In the genomic region with DNA sequence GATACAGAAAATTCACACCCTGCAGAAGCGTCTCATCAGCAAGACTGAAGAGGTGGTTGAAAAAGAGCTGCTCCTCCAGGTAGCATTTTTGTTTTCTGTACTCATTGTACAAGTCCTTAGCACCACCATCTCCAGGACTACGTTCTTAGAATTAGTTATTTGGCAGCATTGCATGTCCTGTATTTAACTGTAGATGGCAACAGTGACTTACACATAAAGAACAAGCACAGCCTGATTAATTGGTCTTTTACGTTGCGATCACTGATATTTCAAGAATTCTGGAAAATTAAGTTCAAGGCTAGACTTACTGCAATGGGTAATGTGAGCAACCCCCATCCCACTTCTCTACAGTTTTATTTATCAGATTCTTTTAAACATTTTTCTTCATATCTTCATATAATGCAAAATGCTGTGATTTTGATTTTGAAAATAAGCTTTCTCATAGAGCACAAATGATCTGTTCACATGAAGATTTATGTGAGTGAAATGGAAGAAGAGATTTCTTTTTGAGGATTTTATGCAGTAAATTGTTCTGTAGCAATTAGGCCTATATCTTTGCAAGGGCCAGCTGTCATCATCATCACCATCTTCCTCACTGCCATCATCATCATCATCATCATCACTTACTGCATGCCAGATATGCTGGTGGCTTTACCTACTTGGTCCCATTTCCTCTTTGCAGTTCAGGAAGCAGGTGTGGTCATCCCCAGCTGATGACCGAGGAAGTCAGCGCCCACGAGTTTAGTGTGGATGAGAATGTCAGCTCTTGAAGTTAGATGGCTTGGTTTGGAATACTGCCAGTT, we compare ENCODE assay signal across 9 cellular contexts. TPM values are rescaled to one million over a fixed set of nuclear protein-coding genes. Genes with fewer than 3 reads are reported as not detected.
DNase-seq lines count a peak whose midpoint lies in the region; ATAC-seq and TF ChIP-seq lines count a peak whose summit lies in the region.
"Had no signal": no experiment of that assay in that cellular context is flagged by ENCODE, and none has a peak within 500 bp of the region (broad histone marks: within the 10 kb centered on the region; RNA-seq: fewer than 3 reads in every experiment).

No MANE protein-coding gene starts in this region.

- no peaks in the 10 kb centered on the region for H3K4me1 ChIP-seq in cardiac muscle cell (ENCODE audit: low read depth)

- H3K27me3 ChIP-seq in cardiac muscle cell, result no peaks in the 10 kb centered on the region

- peaks cover 4% of the 10 kb centered on the region for H3K9me3 Mint-ChIP-seq in progenitor cell of endocrine pancreas (ENCODE audit: low read depth)
- no peaks in the 10 kb centered on the region for H3K9me3 Mint-ChIP-seq in activated CD4-positive, alpha-beta memory T cell treated with anti-CD3 and anti-CD28 coated beads, Interleukin-2, amount 10 ng/mL, durations not matched to agents 7 days and 5 days
- H3K9me3 Mint-ChIP-seq: activated naive CD4-positive, alpha-beta T cell treated with anti-CD3 and anti-CD28 coated beads, Interleukin-2, amount 50 U/mL, for 24 hours had no signal

- CTCF ChIA-PET in activated CD4-positive, alpha-beta memory T cell treated with anti-CD3 and anti-CD28 coated beads, Interleukin-2, amount 10 ng/mL, durations not matched to agents 7 days and 5 days (lab: Charles Lee), result interaction anchor here (0.7 to 1.0 kb wide), 3 partner anchors 207 to 216 kb away, joined by 3 to 5 read pairs (median 4); no protein-coding TSS in a partner anchor

- TF ChIP-seq CTCF in cardiac muscle cell (IDR thresholded peaks at IDR 0.05; ENCODE audit: low read depth, low read length), result peak; percentile 56
- TF ChIP-seq CTCF in epithelial cell of esophagus (IDR thresholded peaks at IDR 0.05; ENCODE audit: insufficient read depth, low read depth, low read length, missing control alignments), result peak; percentile 72
- TF ChIP-seq CTCF in progenitor cell of endocrine pancreas (IDR thresholded peaks at IDR 0.05; ENCODE audit: unreplicated experiment), result peak; percentile 56

- H3K36me3 Mint-ChIP-seq in progenitor cell of endocrine pancreas (ENCODE audit: insufficient read depth), result no peaks in the 10 kb centered on the region
- no peaks in the 10 kb centered on the region for H3K36me3 Mint-ChIP-seq in activated CD4-positive, alpha-beta memory T cell treated with anti-CD3 and anti-CD28 coated beads, Interleukin-2, amount 10 ng/mL, durations not matched to agents 7 days and 5 days (ENCODE audit: low read depth)
- H3K36me3 Mint-ChIP-seq: activated naive CD4-positive, alpha-beta T cell treated with anti-CD3 and anti-CD28 coated beads, Interleukin-2, amount 50 U/mL, for 24 hours had no signal

- no peak overlapping the region for H3K4me3 Mint-ChIP-seq in progenitor cell of endocrine pancreas (ENCODE audit: low read depth)
- H3K4me3 Mint-ChIP-seq in activated CD4-positive, alpha-beta memory T cell treated with anti-CD3 and anti-CD28 coated beads, Interleukin-2, amount 10 ng/mL, durations not matched to agents 7 days and 5 days, result no peak overlapping the region
- H3K4me3 Mint-ChIP-seq: activated naive CD4-positive, alpha-beta T cell treated with anti-CD3 and anti-CD28 coated beads, Interleukin-2, amount 50 U/mL, for 24 hours had no signal

- no peaks in the 10 kb centered on the region for H3K9me3 ChIP-seq in cardiac muscle cell (ENCODE audit: low read depth)

- POLR2A ChIA-PET in activated CD4-positive, alpha-beta memory T cell treated with anti-CD3 and anti-CD28 coated beads, Interleukin-2, amount 10 ng/mL, durations not matched to agents 7 days and 5 days (lab: Charles Lee), result no interaction called here

- no peaks in the 10 kb centered on the region for H3K36me3 ChIP-seq in cardiac muscle cell

- H3K4me3 ChIP-seq in cardiac muscle cell (no peak overlapping the region), epithelial cell of esophagus (ENCODE audit: low read length) (no peak overlapping the region)

- H3K27ac Mint-ChIP-seq in progenitor cell of endocrine pancreas, result no peak overlapping the region
- H3K27ac Mint-ChIP-seq in activated CD4-positive, alpha-beta memory T cell treated with anti-CD3 and anti-CD28 coated beads, Interleukin-2, amount 10 ng/mL, durations not matched to agents 7 days and 5 days, result no peak overlapping the region
- H3K27ac Mint-ChIP-seq: activated naive CD4-positive, alpha-beta T cell treated with anti-CD3 and anti-CD28 coated beads, Interleukin-2, amount 50 U/mL, for 24 hours had no signal

- peak; percentile 45 to 67 for DNase-seq in cardiac muscle cell (ENCODE audit: low read depth in 1 of 2, low spot score in 1 of 2)
- DNase-seq in Right ventricle myocardium inferior (ENCODE audit: missing footprints), result no peak
- DNase-seq in NCI-H2227 treated with DMSO at 0.1 percent for 48 hours (lab: John Stamatoyannopoulos, UW), result peak; percentile 62
- peak; percentile 67 for DNase-seq in epithelial cell of esophagus (ENCODE audit: low read depth)
- DNase-seq in progenitor cell of endocrine pancreas (ENCODE audit: low spot score, unreplicated experiment), result no peak
- no peak for DNase-seq in activated CD4-positive, alpha-beta memory T cell treated with anti-CD3 and anti-CD28 coated beads, Interleukin-2, amount 10 ng/mL, durations not matched to agents 7 days and 5 days

- no peak for ATAC-seq in Right ventricle myocardium inferior
- no peak for ATAC-seq in HG02973 (IDR thresholded peaks at IDR 0.05; ENCODE audit: unreplicated experiment)
- ATAC-seq in activated CD4-positive, CD25-positive, alpha-beta regulatory T cell treated with anti-CD3 and anti-CD28 coated beads, Interleukin-2, amount 50 U/mL, for 24 hours, result no peak

- H3K27ac ChIP-seq in cardiac muscle cell, result no peak overlapping the region

- no peaks in the 10 kb centered on the region for H3K4me1 Mint-ChIP-seq in progenitor cell of endocrine pancreas (ENCODE audit: low read depth)
- no peaks in the 10 kb centered on the region for H3K4me1 Mint-ChIP-seq in activated CD4-positive, alpha-beta memory T cell treated with anti-CD3 and anti-CD28 coated beads, Interleukin-2, amount 10 ng/mL, durations not matched to agents 7 days and 5 days
- H3K4me1 Mint-ChIP-seq: activated naive CD4-positive, alpha-beta T cell treated with anti-CD3 and anti-CD28 coated beads, Interleukin-2, amount 50 U/mL, for 24 hours had no signal

- intact Hi-C loops in Right ventricle myocardium inferior (cut with DNase I), result loop anchor here (2.0 kb wide), 1 partner anchor 216 kb away; no protein-coding TSS in a partner anchor

- peaks cover 6% of the 10 kb centered on the region for H3K27me3 Mint-ChIP-seq in progenitor cell of endocrine pancreas
- peaks cover 34% of the 10 kb centered on the region for H3K27me3 Mint-ChIP-seq in activated CD4-positive, alpha-beta memory T cell treated with anti-CD3 and anti-CD28 coated beads, Interleukin-2, amount 10 ng/mL, durations not matched to agents 7 days and 5 days

RNA-seq across cellular contexts. Expression of gene CFAP58, which starts 53.3 kb away (rescaled TPM):
- total RNA-seq in cardiac muscle cell (0.99 and 1.9 TPM in 2 replicates), Right ventricle myocardium inferior (1.1 TPM), progenitor cell of endocrine pancreas (0.24 and 0.29 TPM in 2 replicates)
- 1.1 and 1.4 TPM in 2 replicates for polyA plus RNA-seq in cardiac muscle cell
- total RNA-seq in activated CD4-positive, alpha-beta memory T cell treated with anti-CD3 and anti-CD28 coated beads, Interleukin-2, amount 10 ng/mL, durations not matched to agents 7 days and 5 days, result under 1 TPM; 0.45 to 0.58 TPM

Comparison
In these comparisons a context has a peak if more than half of its experiments do, and no peak if none do; other contexts are left out.
1. DNase-seq: peak in cardiac muscle cell (2 of 2), NCI-H2227 treated with DMSO at 0.1 percent for 48 hours (single experiment) and epithelial cell of esophagus (single experiment); none in Right ventricle myocardium inferior (single experiment), progenitor cell of endocrine pancreas (single experiment) and activated CD4-positive, alpha-beta memory T cell treated with anti-CD3 and anti-CD28 coated beads, Interleukin-2, amount 10 ng/mL, durations not matched to agents 7 days and 5 days (single experiment).
2. Peak in every context shown above with its lines, with median percentiles within 50 percentile points of each other: CTCF ChIP-seq.